ENCODE assay signal across 17 cellular contexts in the genomic region with DNA sequence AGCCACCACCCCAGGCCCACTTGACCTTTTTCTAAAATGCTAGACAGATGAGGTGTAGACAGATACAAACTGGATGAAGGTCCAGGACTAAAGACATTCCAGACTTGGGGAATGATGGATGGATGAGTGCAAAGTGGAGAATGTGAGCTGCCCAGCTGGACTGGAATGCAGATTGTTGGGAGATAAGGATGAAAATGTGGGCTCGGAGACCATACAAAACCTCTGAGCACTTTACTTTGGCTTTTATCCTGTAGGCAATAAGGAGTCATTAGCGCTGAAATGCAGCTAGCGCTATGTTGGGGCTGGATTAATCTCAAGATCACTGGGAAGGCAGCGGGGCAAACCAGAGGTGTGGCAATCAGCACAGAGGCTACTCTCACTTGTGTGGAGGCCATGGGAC.
DNase-seq lines count a peak whose midpoint lies in the region; ATAC-seq and TF ChIP-seq lines count a peak whose summit lies in the region.
"Had no signal": no experiment of that assay in that cellular context is flagged by ENCODE, and none has a peak within 500 bp of the region (broad histone marks: within the 10 kb centered on the region; RNA-seq: fewer than 3 reads in every experiment).

No MANE protein-coding gene starts in this region.

- H3K4me1 ChIP-seq in mesendoderm (ENCODE audit: control insufficient read depth, low read depth, low read length) (peaks cover 9% of the 10 kb centered on the region), smooth muscle cell (ENCODE audit: low read depth) (peaks cover 4% of the 10 kb centered on the region), upper lobe of right lung (peaks cover 4% of the 10 kb centered on the region), adrenal gland (replicated peaks in 1 of 2) (peaks cover 0 to 11% of the 10 kb centered on the region in 2 donors)

- H3K9ac ChIP-seq in mesendoderm (ENCODE audit: low read length) (no peak overlapping the region), smooth muscle cell (ENCODE audit: low read depth) (no peak overlapping the region)
- H3K9ac ChIP-seq: GM23248 had no signal

- peaks cover 48% of the 10 kb centered on the region for H3F3A ChIP-seq in smooth muscle cell (ENCODE audit: low read depth)

- H2AK5ac ChIP-seq in mesendoderm (ENCODE audit: low read length) = no peak overlapping the region

- no peak overlapping the region for H2BK120ac ChIP-seq in mesendoderm (ENCODE audit: low read depth, low read length)

- no peak overlapping the region for H3K4ac ChIP-seq in mesendoderm (ENCODE audit: low read depth, low read length)

- no peaks in the 10 kb centered on the region for H4K20me1 ChIP-seq in smooth muscle cell (ENCODE audit: low read depth)

- no peak overlapping the region for H2BK5ac ChIP-seq in mesendoderm (ENCODE audit: low read length)

- H3K4me3 Mint-ChIP-seq in HFFc6 = peak overlapping the region; percentile 52; the same call in 1 of the 2 replicates

- peaks cover 15% of the 10 kb centered on the region for H3K27me3 Mint-ChIP-seq in HFFc6 (ENCODE audit: insufficient read depth)

- H3K79me2 ChIP-seq in mesendoderm (ENCODE audit: control insufficient read depth, insufficient read depth, low read length) (no peaks in the 10 kb centered on the region), smooth muscle cell (ENCODE audit: low read depth) (peaks cover 12% of the 10 kb centered on the region)

- DNase-seq in HFFc6 (no peak), amniotic epithelial cell (ENCODE audit: low read depth) (peak; percentile 87), mesendoderm (peak; percentile 67), smooth muscle cell (lab: John Stamatoyannopoulos, UW; ENCODE audit: unreplicated experiment) (no peak), upper lobe of right lung (no peak), adrenal gland (no peak)
- DNase-seq: ACHN, DMS79 treated with DMSO at 0.1 percent for 48 hours, GM23248, NCI-H1105 treated with DMSO at 0.1 percent for 48 hours, NCI-H1694 treated with DMSO at 0.1 percent for 48 hours had no signal

- H3K36me3 Mint-ChIP-seq in HFFc6 (ENCODE audit: low read depth) = peaks cover 59% of the 10 kb centered on the region

- H3K56ac ChIP-seq in mesendoderm (ENCODE audit: low read length) = no peak overlapping the region

- H4K8ac ChIP-seq in mesendoderm (ENCODE audit: low read depth, low read length) = no peak overlapping the region

- WGBS in mesendoderm (ENCODE audit: extremely low coverage, insufficient coverage, low lambda C conversion rate) = no CpG with 5 or more reads among the region's 4 CpGs
- 55% methylated on average over 4 of the region's 4 CpGs for WGBS in smooth muscle cell (ENCODE audit: low lambda C conversion rate)
- WGBS in adrenal gland, 4 donors = 92 to 94% (median 93%) methylated on average over 4 of the region's 4 CpGs

- H3K4me3 ChIP-seq in mesendoderm (ENCODE audit: low read length) = no peak overlapping the region
- H3K4me3 ChIP-seq in smooth muscle cell = no peak overlapping the region
- H3K4me3 ChIP-seq in upper lobe of right lung = no peak overlapping the region
- H3K4me3 ChIP-seq in adrenal gland = no peak overlapping the region
- H3K4me3 ChIP-seq: GM12878, GM23248, HAP-1, SK-N-MC had no signal

- H3K9me3 ChIP-seq in smooth muscle cell (replicated peaks; ENCODE audit: low read depth) = no peaks in the 10 kb centered on the region
- no peaks in the 10 kb centered on the region for H3K9me3 ChIP-seq in upper lobe of right lung
- H3K9me3 ChIP-seq in adrenal gland (replicated peaks in 1 of 3) = no peaks in the 10 kb centered on the region
- H3K9me3 ChIP-seq: HAP-1 had no signal

- H3K27ac ChIP-seq in mesendoderm (ENCODE audit: low read depth, low read length) (peak overlapping the region; percentile 3), smooth muscle cell (ENCODE audit: low read depth) (peak overlapping the region; percentile 32), upper lobe of right lung (no peak overlapping the region), adrenal gland (no peak overlapping the region)
- H3K27ac ChIP-seq: C4-2B, GM23248, SK-N-MC had no signal

- no peak for TF ChIP-seq POLR2A in adrenal gland (IDR thresholded peaks at IDR 0.05)

- no peak overlapping the region for H2AFZ ChIP-seq in smooth muscle cell (ENCODE audit: low read depth)
- H2AFZ ChIP-seq: GM23248 had no signal

- H3K36me3 ChIP-seq in mesendoderm (ENCODE audit: control insufficient read depth, insufficient read depth, low read length) (peaks cover 5% of the 10 kb centered on the region), smooth muscle cell (ENCODE audit: low read depth) (peaks cover 28% of the 10 kb centered on the region), upper lobe of right lung (peaks cover 27% of the 10 kb centered on the region), adrenal gland (replicated peaks in 1 of 2) (peaks cover 0 to 13% of the 10 kb centered on the region in 2 donors)

- H3K27ac Mint-ChIP-seq in HFFc6 = peak overlapping the region; percentile 3

- peaks cover 30% of the 10 kb centered on the region for H3K4me1 Mint-ChIP-seq in HFFc6 (ENCODE audit: low read depth)

- H4K5ac ChIP-seq in mesendoderm (ENCODE audit: low read length) = no peak overlapping the region

- H3K18ac ChIP-seq in mesendoderm (ENCODE audit: low read length) = no peak overlapping the region

- TF ChIP-seq CTCF in HFFc6 (IDR thresholded peaks at IDR 0.05) = no peak
- TF ChIP-seq CTCF in smooth muscle cell (IDR thresholded peaks at IDR 0.05; ENCODE audit: borderline replicate concordance, insufficient read depth, poor library complexity, severe bottlenecking) = no peak
- TF ChIP-seq CTCF in upper lobe of right lung (IDR thresholded peaks at IDR 0.05) = no peak
- TF ChIP-seq CTCF in adrenal gland (IDR thresholded peaks at IDR 0.05) = no peak

- no peak overlapping the region for H3K4me2 ChIP-seq in mesendoderm (ENCODE audit: low read length)
- no peak overlapping the region for H3K4me2 ChIP-seq in smooth muscle cell

- intact Hi-C loops in upper lobe of right lung (cut with DNase I) (no loop called here), adrenal gland (cut with DNase I) (no loop called here)

- peaks cover 4% of the 10 kb centered on the region; the same call in 1 of the 2 replicates for H3K9me3 Mint-ChIP-seq in HFFc6

- H3K27me3 ChIP-seq in mesendoderm (ENCODE audit: insufficient read depth, low read length, poor library complexity) (no peaks in the 10 kb centered on the region), smooth muscle cell (ENCODE audit: low read depth) (no peaks in the 10 kb centered on the region), upper lobe of right lung (no peaks in the 10 kb centered on the region), adrenal gland (no peaks in the 10 kb centered on the region)

- no peak overlapping the region for H3K23ac ChIP-seq in mesendoderm (ENCODE audit: low read length)

- no peak for ATAC-seq in upper lobe of right lung
- no peak for ATAC-seq in HG03025 (IDR thresholded peaks at IDR 0.05; ENCODE audit: low FRiP score, unreplicated experiment)
- ATAC-seq: GM12878, Right ventricle myocardium inferior had no signal

- no peak overlapping the region for H2BK15ac ChIP-seq in mesendoderm (replicated peaks; ENCODE audit: low read depth)

- peaks cover 1% of the 10 kb centered on the region for H3K79me1 ChIP-seq in mesendoderm (ENCODE audit: low read length)

Comparison
In these comparisons a context has a peak if more than half of its experiments do, and no peak if none do; other contexts are left out.
1. DNase-seq: peak in amniotic epithelial cell (single experiment) and mesendoderm (single experiment); none in HFFc6 (single experiment), smooth muscle cell (single experiment), upper lobe of right lung (single experiment) and adrenal gland (0 of 7).
2. H3K27ac ChIP-seq: peak in mesendoderm (single experiment) and smooth muscle cell (single experiment); none in upper lobe of right lung (single experiment) and adrenal gland (0 of 5).